ENCODE assay signal across 9 cellular contexts in the genomic region with DNA sequence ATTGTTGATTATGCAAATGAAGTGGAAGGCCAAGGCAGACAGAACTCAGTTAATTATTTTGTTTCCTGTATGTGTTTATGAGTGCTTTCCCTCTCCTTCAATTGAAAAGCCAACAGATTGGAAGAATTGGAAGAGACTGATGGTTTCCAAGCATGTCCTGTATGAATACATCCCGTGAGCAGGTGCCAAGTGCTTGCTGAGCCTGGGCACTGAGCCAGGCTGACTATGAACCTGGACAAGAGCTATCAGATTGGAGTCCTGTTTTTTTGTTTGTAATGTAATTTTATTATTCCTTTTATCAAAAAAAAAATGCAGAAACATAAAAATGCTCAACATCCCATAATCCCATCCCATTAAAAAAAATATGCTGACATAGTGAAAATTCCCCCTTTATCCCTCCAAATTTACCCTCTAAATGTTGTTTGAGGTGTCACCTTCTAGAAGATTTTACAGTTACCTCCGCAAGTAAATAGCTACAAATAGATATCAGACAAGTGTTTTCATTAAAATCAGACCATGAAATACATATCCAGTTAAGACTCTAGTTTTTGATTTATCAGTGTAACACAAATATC.
DNase-seq lines count a peak whose midpoint lies in the region; TF ChIP-seq lines count a peak whose summit lies in the region.
"Had no signal": no experiment of that assay in that cellular context is flagged by ENCODE, and none has a peak within 500 bp of the region (broad histone marks: within the 10 kb centered on the region; RNA-seq: fewer than 3 reads in every experiment).

No MANE protein-coding gene starts in this region.

- H3K4me1 ChIP-seq in ascending aorta = no peaks in the 10 kb centered on the region
- H3K4me1 ChIP-seq: lower lobe of right lung had no signal

- intact Hi-C loops in ascending aorta (cut with DNase I) = no loop called here

- H3K4me3 ChIP-seq in ascending aorta = no peak overlapping the region
- H3K4me3 ChIP-seq: lower lobe of right lung had no signal

- DNase-seq in DMS53 (lab: John Stamatoyannopoulos, UW) (peak; percentile 58), NCI-H1436 (lab: John Stamatoyannopoulos, UW) (peak; percentile 17), NCI-H345 treated with DMSO at 0.1 percent for 48 hours (lab: John Stamatoyannopoulos, UW; ENCODE audit: unreplicated experiment) (peak; percentile 93), dermis microvascular lymphatic vessel endothelial cell (ENCODE audit: low read depth in 2 of 2) (peak; percentile 4), mesenteric fat pad (ENCODE audit: low spot score) (no peak), ascending aorta (ENCODE audit: low spot score in 2 of 2) (no peak), GM19240 (ENCODE audit: insufficient read length, low spot score) (no peak)
- no peak for DNase-seq in stimulated activated CD8-positive, alpha-beta memory T cell treated with anti-CD3 and anti-CD28 coated beads, Interleukin-4, amount 100 ng/mL, for 48 hours
- DNase-seq: lower lobe of right lung had no signal

- H3K36me3 ChIP-seq in ascending aorta = no peaks in the 10 kb centered on the region
- H3K36me3 ChIP-seq: lower lobe of right lung had no signal

- no peaks in the 10 kb centered on the region for H3K9me3 ChIP-seq in ascending aorta
- H3K9me3 ChIP-seq: lower lobe of right lung had no signal

- TF ChIP-seq CTCF in ascending aorta (IDR thresholded peaks at IDR 0.05) = no peak

- H3K27ac ChIP-seq in ascending aorta = no peak overlapping the region
- H3K27ac ChIP-seq: lower lobe of right lung had no signal

- no peaks in the 10 kb centered on the region for H3K27me3 ChIP-seq in ascending aorta

Comparison
In these comparisons a context has a peak if more than half of its experiments do, and no peak if none do; other contexts are left out.
1. DNase-seq: peak in DMS53 (single experiment), NCI-H1436 (single experiment), NCI-H345 treated with DMSO at 0.1 percent for 48 hours (single experiment) and dermis microvascular lymphatic vessel endothelial cell (2 of 2); none in stimulated activated CD8-positive, alpha-beta memory T cell treated with anti-CD3 and anti-CD28 coated beads, Interleukin-4, amount 100 ng/mL, for 48 hours (single experiment), mesenteric fat pad (single experiment), ascending aorta (0 of 2) and GM19240 (single experiment).